8 cellular contexts compared by ENCODE assay signal in the genomic region with DNA sequence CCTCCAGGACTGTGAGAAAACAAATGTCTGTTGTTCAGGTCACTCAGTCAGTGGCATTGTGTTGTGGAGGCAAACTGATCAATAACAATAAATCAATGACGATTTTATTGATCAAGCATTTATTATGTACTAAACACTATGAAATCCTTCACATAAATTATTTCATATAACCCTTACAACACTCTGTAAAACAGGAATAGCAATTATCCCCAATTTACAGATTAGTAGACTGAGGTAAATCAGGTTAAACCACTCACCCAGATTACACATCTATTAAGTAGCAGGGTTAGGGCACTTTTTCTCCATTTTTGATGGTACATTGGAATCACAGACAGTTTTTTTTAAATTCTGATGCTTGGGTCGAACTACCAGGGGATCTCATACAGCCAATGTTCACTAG.
"Had no signal": no experiment of that assay in that cellular context is flagged by ENCODE, and none has a peak within 500 bp of the region (broad histone marks: within the 10 kb centered on the region; RNA-seq: fewer than 3 reads in every experiment).

No MANE protein-coding gene starts in this region.

- FAIRE-seq: G401.6, GM12878, GM12891, GM12892, GM18507, GM19239 had no signal

- H3K4me3 ChIP-seq: GM12878 had no signal

- DNase-seq: GDM1, GF-D8 had no signal

- ATAC-seq: GM12878 had no signal
